ENCODE assay signal across 13 cellular contexts in genomic region chr1:229661897-229662296, GRCh38.
"Had no signal": no experiment of that assay in that cellular context is flagged by ENCODE, and none has a peak within 500 bp of the region (broad histone marks: within the 10 kb centered on the region; RNA-seq: fewer than 3 reads in every experiment).

No MANE protein-coding gene starts in this region.

- H3K27me3 Mint-ChIP-seq: activated CD4-positive, alpha-beta memory T cell treated with anti-CD3 and anti-CD28 coated beads, Interleukin-2, amount 10 ng/mL, durations not matched to agents 7 days and 5 days; activated CD4-positive, alpha-beta T cell treated with anti-CD3 and anti-CD28 coated beads, Interleukin-2, amount 10 ng/mL, durations not matched to agents 24 days and 14 days; activated naive CD4-positive, alpha-beta T cell treated with anti-CD3 and anti-CD28 coated beads, Interleukin-2, amount 10 ng/mL, durations not matched to agents 7 days and 5 days; activated naive CD8-positive, alpha-beta T cell treated with anti-CD3 and anti-CD28 coated beads, Interleukin-2, amount 10 ng/mL, durations not matched to agents 7 days and 5 days; activated T-cell treated with anti-CD3 and anti-CD28 coated beads, Interleukin-2, amount 50 U/mL, for 24 hours; naive thymus-derived CD4-positive, alpha-beta T cell had no signal

- H3K4me3 ChIP-seq: psoas muscle, smooth muscle cell, testis, transverse colon had no signal

- H3K9me3 Mint-ChIP-seq: activated CD4-positive, alpha-beta memory T cell treated with anti-CD3 and anti-CD28 coated beads, Interleukin-2, amount 10 ng/mL, durations not matched to agents 7 days and 5 days; activated CD4-positive, alpha-beta T cell treated with anti-CD3 and anti-CD28 coated beads, Interleukin-2, amount 10 ng/mL, durations not matched to agents 24 days and 14 days; activated naive CD4-positive, alpha-beta T cell treated with anti-CD3 and anti-CD28 coated beads, Interleukin-2, amount 10 ng/mL, durations not matched to agents 7 days and 5 days; activated naive CD8-positive, alpha-beta T cell treated with anti-CD3 and anti-CD28 coated beads, Interleukin-2, amount 10 ng/mL, durations not matched to agents 7 days and 5 days; activated T-cell treated with anti-CD3 and anti-CD28 coated beads, Interleukin-2, amount 50 U/mL, for 24 hours; naive thymus-derived CD4-positive, alpha-beta T cell had no signal

- H3K27ac ChIP-seq: parathyroid adenoma, psoas muscle, testis, transverse colon had no signal

- H3K4me1 ChIP-seq: parathyroid adenoma, psoas muscle had no signal

- H3K27ac Mint-ChIP-seq: activated CD4-positive, alpha-beta memory T cell treated with anti-CD3 and anti-CD28 coated beads, Interleukin-2, amount 10 ng/mL, durations not matched to agents 7 days and 5 days; activated CD4-positive, alpha-beta T cell treated with anti-CD3 and anti-CD28 coated beads, Interleukin-2, amount 10 ng/mL, durations not matched to agents 24 days and 14 days; activated naive CD4-positive, alpha-beta T cell treated with anti-CD3 and anti-CD28 coated beads, Interleukin-2, amount 10 ng/mL, durations not matched to agents 7 days and 5 days; activated naive CD8-positive, alpha-beta T cell treated with anti-CD3 and anti-CD28 coated beads, Interleukin-2, amount 10 ng/mL, durations not matched to agents 7 days and 5 days had no signal

- H3K9ac ChIP-seq: parathyroid adenoma had no signal

- H3K9me3 ChIP-seq: psoas muscle, testis, transverse colon had no signal

- DNase-seq: cortex of kidney had no signal

- H2AFZ ChIP-seq: parathyroid adenoma had no signal

- FAIRE-seq: urothelium cell line had no signal

- H3K27me3 ChIP-seq: testis, transverse colon had no signal

- H3K4me2 ChIP-seq: smooth muscle cell had no signal

- H3K36me3 ChIP-seq: transverse colon had no signal

- H3K79me2 ChIP-seq: parathyroid adenoma had no signal

- H3K4me3 Mint-ChIP-seq: activated CD4-positive, alpha-beta memory T cell treated with anti-CD3 and anti-CD28 coated beads, Interleukin-2, amount 10 ng/mL, durations not matched to agents 7 days and 5 days; activated CD4-positive, alpha-beta T cell treated with anti-CD3 and anti-CD28 coated beads, Interleukin-2, amount 10 ng/mL, durations not matched to agents 24 days and 14 days; activated naive CD4-positive, alpha-beta T cell treated with anti-CD3 and anti-CD28 coated beads, Interleukin-2, amount 10 ng/mL, durations not matched to agents 7 days and 5 days; activated naive CD8-positive, alpha-beta T cell treated with anti-CD3 and anti-CD28 coated beads, Interleukin-2, amount 10 ng/mL, durations not matched to agents 7 days and 5 days; activated T-cell treated with anti-CD3 and anti-CD28 coated beads, Interleukin-2, amount 50 U/mL, for 24 hours; naive thymus-derived CD4-positive, alpha-beta T cell had no signal
